ENCODE assay signal across 1 cellular context in the genomic region with DNA sequence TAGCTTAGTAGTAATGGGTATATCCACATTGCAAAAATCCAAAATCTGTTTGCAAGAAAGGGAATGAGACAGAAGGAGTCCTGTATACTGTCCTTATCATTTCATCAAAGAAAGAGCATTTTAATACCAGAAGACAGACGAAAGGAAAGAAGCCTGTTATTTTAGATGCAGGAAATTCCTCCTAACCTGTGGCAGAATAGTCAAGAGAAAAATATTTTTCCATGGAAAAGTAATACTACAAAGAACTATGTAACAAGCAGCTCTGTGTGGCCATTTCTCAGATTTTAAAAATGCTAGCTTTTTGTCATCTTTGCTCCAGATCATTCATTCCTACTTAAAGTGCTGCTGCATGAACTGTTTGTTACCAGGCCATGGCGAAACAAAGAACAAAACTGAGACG.
A peak's percentile ranks its signal among the peaks of the same experiment; 100 is the strongest.
TF ChIP-seq lines count a peak whose summit lies in the region.

No MANE protein-coding gene starts in this region.

TF ChIP-seq in SK-N-SH, 30 proteins besides CTCF, POLR2A, EP300 and RAD21 (continued from another document):
- TF ChIP-seq FOXM1 (IDR thresholded peaks at IDR 0.05; ENCODE audit: low read depth), result no peak
- TF ChIP-seq TCF12 (IDR thresholded peaks at IDR 0.05), result peak; percentile 43
- TF ChIP-seq, protein P1, sequence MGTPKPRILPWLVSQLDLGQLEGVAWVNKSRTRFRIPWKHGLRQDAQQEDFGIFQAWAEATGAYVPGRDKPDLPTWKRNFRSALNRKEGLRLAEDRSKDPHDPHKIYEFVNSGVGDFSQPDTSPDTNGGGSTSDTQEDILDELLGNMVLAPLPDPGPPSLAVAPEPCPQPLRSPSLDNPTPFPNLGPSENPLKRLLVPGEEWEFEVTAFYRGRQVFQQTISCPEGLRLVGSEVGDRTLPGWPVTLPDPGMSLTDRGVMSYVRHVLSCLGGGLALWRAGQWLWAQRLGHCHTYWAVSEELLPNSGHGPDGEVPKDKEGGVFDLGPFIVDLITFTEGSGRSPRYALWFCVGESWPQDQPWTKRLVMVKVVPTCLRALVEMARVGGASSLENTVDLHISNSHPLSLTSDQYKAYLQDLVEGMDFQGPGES (IDR thresholded peaks at IDR 0.05; ENCODE audit: low read depth, low read length), result no peak
